In genomic region chr19:45402469-45403070, GRCh38 we compare ENCODE assay signal across 8 cellular contexts. TPM values are rescaled to one million over a fixed set of nuclear protein-coding genes. Genes with fewer than 3 reads are reported as not detected.
DNase-seq lines count a peak whose midpoint lies in the region; ATAC-seq and TF ChIP-seq lines count a peak whose summit lies in the region.

No MANE protein-coding gene starts in this region.

- H3K4ac ChIP-seq in mesenchymal stem cell (ENCODE audit: low read depth in 1 of 2, low read length in 2 of 2): no peak overlapping the region

- H2BK12ac ChIP-seq in mesenchymal stem cell (ENCODE audit: low read length in 2 of 2): peak overlapping the region in 1 of 2 experiments; percentile 43

- H3K27me3 Mint-ChIP-seq in stimulated activated naive B cell treated with anti-CD40 and anti-IgM and Interleukin-4, amounts not matched to agents 10 μg/mL and 1 μg/mL and 100 μg/mL, for 72 hours: peaks cover 38 to 39% of the 10 kb centered on the region in 2 donors

- intact Hi-C loops in A673 (cut with micrococcal nuclease; ENCODE audit: unreplicated experiment) (no loop called here), breast epithelium (cut with DNase I; ENCODE audit: low total_unique reads) (no loop called here), sciatic nerve (cut with DNase I) (no loop called here), testis (cut with DNase I; ENCODE audit: low total_unique reads) (no loop called here)

- H3K14ac ChIP-seq in mesenchymal stem cell (ENCODE audit: low read length in 2 of 2): no peak overlapping the region

- H3K27ac Mint-ChIP-seq in stimulated activated naive B cell treated with anti-CD40 and anti-IgM and Interleukin-4, amounts not matched to agents 10 μg/mL and 1 μg/mL and 100 μg/mL, for 72 hours: no peak overlapping the region

- H2AK5ac ChIP-seq in mesenchymal stem cell (ENCODE audit: low read length, severe bottlenecking): no peak overlapping the region

- CTCF ChIA-PET in A673 (lab: Charles Lee) (interaction anchor here (0.6 to 1.1 kb wide), 2 partner anchors 26 to 83 kb away, joined by 3 to 8 read pairs; no protein-coding TSS in a partner anchor), HEK293 (lab: Yijun Ruan, JAX) (interaction anchor here (0.6 to 4.6 kb wide), 36 partner anchors 9 to 513 kb away, joined by 3 to 42 read pairs (median 6); partner anchors contain the start of genes ERCC1, ERCC2, FBXO46 and KLC3)

- H3K9ac ChIP-seq in mesenchymal stem cell (ENCODE audit: low read length): no peak overlapping the region

- H2BK15ac ChIP-seq in mesenchymal stem cell (ENCODE audit: low read depth, poor library complexity, severe bottlenecking): peak overlapping the region; percentile 68

- peaks cover 14% of the 10 kb centered on the region for H3K4me1 ChIP-seq in A673 (ENCODE audit: insufficient read depth, low read length, poor library complexity, severe bottlenecking)
- 0 out of 2 replicates have a peak, but pooled peaks cover 7% of the 10 kb centered on the region for H3K4me1 ChIP-seq in HEK293 (ENCODE audit: control insufficient read depth, insufficient read depth, low read length)
- H3K4me1 ChIP-seq in breast epithelium: peaks cover 8 to 16% of the 10 kb centered on the region in 2 donors
- H3K4me1 ChIP-seq in mesenchymal stem cell (ENCODE audit: control insufficient read depth, insufficient read depth, low read depth, low read length): peaks cover 35% of the 10 kb centered on the region
- peaks cover 27% of the 10 kb centered on the region for H3K4me1 ChIP-seq in testis

- no TSS peak for BruUV-seq in A673 (replicated peaks; lab: Mats Ljungman, UMichigan)

- no peak overlapping the region for H3K4me3 ChIP-seq in A673 (ENCODE audit: low read depth, low read length, poor library complexity, severe bottlenecking)
- H3K4me3 ChIP-seq in HEK293 (ENCODE audit: low read depth, low read length): no peak overlapping the region
- peak overlapping the region in 2 of 3 donors; percentile 66 to 80 for H3K4me3 ChIP-seq in breast epithelium
- no peak overlapping the region for H3K4me3 ChIP-seq in mesenchymal stem cell (ENCODE audit: insufficient read depth in 1 of 2, low read depth in 1 of 2, low read length in 2 of 2)
- H3K4me3 ChIP-seq in testis: no peak overlapping the region

- peaks cover 25 to 55% of the 10 kb centered on the region in 2 donors for H3K4me1 Mint-ChIP-seq in stimulated activated naive B cell treated with anti-CD40 and anti-IgM and Interleukin-4, amounts not matched to agents 10 μg/mL and 1 μg/mL and 100 μg/mL, for 72 hours

- no peak for DNase-seq in A673 (ENCODE audit: low spot score)
- DNase-seq in breast epithelium (ENCODE audit: low spot score in 2 of 2): peak; percentile 67 to 72
- peak; percentile 37 for DNase-seq in mesenchymal stem cell
- DNase-seq in sciatic nerve (ENCODE audit: low spot score): no peak
- no peak for DNase-seq in stimulated activated naive B cell treated with anti-CD40 and anti-IgM and Interleukin-4, amounts not matched to agents 10 μg/mL and 1 μg/mL and 100 μg/mL, for 72 hours
- DNase-seq in testis: no peak
- DNase-seq in omental fat pad (ENCODE audit: low spot score): no peak

- H2BK120ac ChIP-seq in mesenchymal stem cell (ENCODE audit: low read depth, low read length): no peak overlapping the region

- no peaks in the 10 kb centered on the region for H3K36me3 Mint-ChIP-seq in stimulated activated naive B cell treated with anti-CD40 and anti-IgM and Interleukin-4, amounts not matched to agents 10 μg/mL and 1 μg/mL and 100 μg/mL, for 72 hours

- WGBS in mesenchymal stem cell: 15% methylated on average over 27 of the region's 32 CpGs
- 17 to 36% methylated on average over 7 to 24 of the region's 32 CpGs for WGBS in testis, 2 donors

- no peak overlapping the region for H3K18ac ChIP-seq in mesenchymal stem cell (ENCODE audit: low read depth in 1 of 2, low read length in 2 of 2)

- TF ChIP-seq CTCF in A673 (conservative IDR thresholded peaks at IDR 0.05; ENCODE audit: low read depth, low read length): peak; percentile 54
- 0 out of 2 replicates have a peak, but pooled peaks have one; percentile 22 for TF ChIP-seq CTCF in HEK293 (tag by site-specific recombination; IDR thresholded peaks at IDR 0.05)
- peak in 1 of 3 donors; percentile 68 for TF ChIP-seq CTCF in breast epithelium (IDR thresholded peaks at IDR 0.05)
- peak in 1 of 3 experiments; percentile 31 for TF ChIP-seq CTCF in testis (IDR thresholded peaks at IDR 0.05)
- TF ChIP-seq CTCF in omental fat pad (IDR thresholded peaks at IDR 0.05): no peak

- peak overlapping the region; percentile 48 for H3K4me2 ChIP-seq in mesenchymal stem cell (ENCODE audit: low read length, poor library complexity, severe bottlenecking)

- POLR2A ChIA-PET in A673 (lab: Charles Lee; ENCODE audit: low non-redundant PET) (no interaction called here), HEK293 (lab: Yijun Ruan, JAX) (interaction anchor here (0.5 to 2.0 kb wide), 12 partner anchors 11 to 106 kb away, joined by 3 to 6 read pairs (median 3); partner anchors contain the start of genes ERCC1 and FOSB)

- ATAC-seq in sciatic nerve (no peak), omental fat pad (ENCODE audit: low FRiP score) (no peak)
- ATAC-seq in stimulated activated naive B cell treated with anti-CD40 and anti-IgM and Interleukin-4, amounts not matched to agents 10 μg/mL and 1 μg/mL and 100 μg/mL, for 72 hours (replicated peaks): no peak

- H3K36me3 ChIP-seq in A673 (ENCODE audit: insufficient read depth, low read length, poor library complexity, severe bottlenecking): no peaks in the 10 kb centered on the region
- no peaks in the 10 kb centered on the region; a peak in 1 of 3 replicates for H3K36me3 ChIP-seq in HEK293 (ENCODE audit: control insufficient read depth in 2 of 2, insufficient read depth in 1 of 2, low read length in 2 of 2)
- H3K36me3 ChIP-seq in breast epithelium: no peaks in the 10 kb centered on the region
- H3K36me3 ChIP-seq in mesenchymal stem cell (ENCODE audit: control insufficient read depth in 1 of 2, insufficient read depth in 2 of 2, low read depth in 1 of 2, low read length in 2 of 2): peaks cover 0 to 5% of the 10 kb centered on the region in 2 experiments
- no peaks in the 10 kb centered on the region for H3K36me3 ChIP-seq in testis (ENCODE audit: low read depth, missing control alignments)

- H3K27ac ChIP-seq in A673 (ENCODE audit: low read depth, low read length, poor library complexity, severe bottlenecking) (no peak overlapping the region), HEK293 (ENCODE audit: extremely low read depth, low read depth, low read length) (no peak overlapping the region), breast epithelium (peak overlapping the region; percentile 97 to 99), mesenchymal stem cell (ENCODE audit: low read length, poor library complexity, severe bottlenecking) (no peak overlapping the region), testis (no peak overlapping the region)

- H3K9me3 Mint-ChIP-seq in stimulated activated naive B cell treated with anti-CD40 and anti-IgM and Interleukin-4, amounts not matched to agents 10 μg/mL and 1 μg/mL and 100 μg/mL, for 72 hours: no peaks in the 10 kb centered on the region

- no peak overlapping the region for H2AFZ ChIP-seq in mesenchymal stem cell (ENCODE audit: low read depth, low read length)

- H3K4me3 Mint-ChIP-seq in stimulated activated naive B cell treated with anti-CD40 and anti-IgM and Interleukin-4, amounts not matched to agents 10 μg/mL and 1 μg/mL and 100 μg/mL, for 72 hours: peak overlapping the region in 1 of 2 donors; percentile 29

- peaks cover 31% of the 10 kb centered on the region for H3K79me1 ChIP-seq in mesenchymal stem cell (replicated peaks; ENCODE audit: low read length, poor library complexity, severe bottlenecking)

- H3K9me3 ChIP-seq in A673 (ENCODE audit: low read depth, low read length, poor library complexity, severe bottlenecking) (no peaks in the 10 kb centered on the region), HEK293 (ENCODE audit: control insufficient read depth, insufficient read depth, low read depth, low read length) (no peaks in the 10 kb centered on the region), breast epithelium (no peaks in the 10 kb centered on the region), mesenchymal stem cell (ENCODE audit: control insufficient read depth, low read length) (no peaks in the 10 kb centered on the region), testis (no peaks in the 10 kb centered on the region)

- TF ChIP-seq POLR2A in breast epithelium (IDR thresholded peaks at IDR 0.05) (no peak), testis (IDR thresholded peaks at IDR 0.05) (no peak)

- H3K23ac ChIP-seq in mesenchymal stem cell (ENCODE audit: low read length in 2 of 2): no peak overlapping the region

- H3K27me3 ChIP-seq in A673 (replicated peaks; ENCODE audit: insufficient read depth, low read depth, low read length, poor library complexity) (no peaks in the 10 kb centered on the region), breast epithelium (no peaks in the 10 kb centered on the region), mesenchymal stem cell (ENCODE audit: control insufficient read depth in 1 of 2, insufficient read depth in 1 of 2, low read length in 2 of 2) (no peaks in the 10 kb centered on the region), testis (no peaks in the 10 kb centered on the region)

- H4K91ac ChIP-seq in mesenchymal stem cell (ENCODE audit: low read length): no peak overlapping the region

- no peak overlapping the region for H4K8ac ChIP-seq in mesenchymal stem cell (ENCODE audit: low read length)

- no peak overlapping the region for H2BK5ac ChIP-seq in mesenchymal stem cell (ENCODE audit: low read depth, low read length, poor library complexity, severe bottlenecking)

RNA-seq across cellular contexts. Expression of gene PPP1R13L, which starts 2.3 kb away (rescaled TPM):
- 5.5 and 8.1 TPM in 2 replicates for total RNA-seq in A673 (2021)
- total RNA-seq in breast epithelium: 10 to 100 TPM in 2 of 3 donors, 1 to 10 TPM in 1; 3.4 to 45.1 (median 34.7) TPM
- 9.0 TPM for polyA plus RNA-seq in mesenchymal stem cell (2013, experiment 1 of 2)
- polyA plus RNA-seq in mesenchymal stem cell (2013, experiment 2 of 2): 9.8 TPM
- 20.7 TPM for total RNA-seq in sciatic nerve
- total RNA-seq in testis: 10 to 100 TPM in 1 of 2 donors, 1 to 10 TPM in 1; 9.7 to 12.2 TPM
- polyA plus RNA-seq in testis (ENCODE audit: insufficient read depth, low read depth, low replicate concordance): 13.3 TPM
- 10 to 100 TPM; 13.7 to 20.0 (median 15.6) TPM for total RNA-seq in omental fat pad

RNA-seq across cellular contexts. Expression of gene POLR1G, which starts 3.9 kb away (rescaled TPM):
- total RNA-seq in A673 (2021) (23.2 and 30.1 TPM in 2 replicates), breast epithelium (1 to 10 TPM; 2.6 to 6.9 (median 5.3) TPM), sciatic nerve (2.3 TPM), testis (10 to 100 TPM; 10.2 to 12.1 TPM), omental fat pad (10 to 100 TPM in 1 of 4 donors, 1 to 10 TPM in 3; 5.2 to 29.8 (median 6.3) TPM)
- 6.0 TPM for polyA plus RNA-seq in mesenchymal stem cell (2013, experiment 1 of 2)
- polyA plus RNA-seq in mesenchymal stem cell (2013, experiment 2 of 2): 6.5 TPM
- polyA plus RNA-seq in testis (ENCODE audit: insufficient read depth, low read depth, low replicate concordance): 5.8 TPM

RNA-seq across cellular contexts. Expression of gene ERCC1, which starts 21.1 kb away (rescaled TPM):
- total RNA-seq in A673 (2021) (158 and 165 TPM in 2 replicates), breast epithelium (10 to 100 TPM; 89.9 to 96.7 (median 91.2) TPM), sciatic nerve (58.6 TPM), testis (10 to 100 TPM; 71.8 to 95.7 TPM), omental fat pad (10 to 100 TPM; 63.7 to 93.8 (median 76.5) TPM)
- 96.4 TPM for polyA plus RNA-seq in mesenchymal stem cell (2013, experiment 1 of 2)
- 96.1 TPM for polyA plus RNA-seq in mesenchymal stem cell (2013, experiment 2 of 2)
- polyA plus RNA-seq in testis (ENCODE audit: insufficient read depth, low read depth, low replicate concordance): 112 TPM

RNA-seq across cellular contexts. Expression of gene ERCC2, which starts 32.2 kb away (rescaled TPM):
- total RNA-seq in A673 (2021): 51.6 and 59.2 TPM in 2 replicates
- total RNA-seq in breast epithelium: 10 to 100 TPM in 1 of 3 donors, 1 to 10 TPM in 2; 6.4 to 11.5 (median 9.5) TPM
- 33.5 TPM for polyA plus RNA-seq in mesenchymal stem cell (2013, experiment 1 of 2)
- polyA plus RNA-seq in mesenchymal stem cell (2013, experiment 2 of 2): 33.3 TPM
- total RNA-seq in sciatic nerve: 17.7 TPM
- 10 to 100 TPM; 46.4 to 49.8 TPM for total RNA-seq in testis
- 37.5 TPM for polyA plus RNA-seq in testis (ENCODE audit: insufficient read depth, low read depth, low replicate concordance)
- total RNA-seq in omental fat pad: 10 to 100 TPM in 1 of 4 donors, 1 to 10 TPM in 3; 7.1 to 11.2 (median 8.4) TPM

Comparison
In these comparisons a context has a peak if more than half of its experiments do, and no peak if none do; other contexts are left out.
1. DNase-seq: peak in breast epithelium (2 of 2) and mesenchymal stem cell (single experiment); none in A673 (single experiment), sciatic nerve (single experiment), stimulated activated naive B cell treated with anti-CD40 and anti-IgM and Interleukin-4, amounts not matched to agents 10 μg/mL and 1 μg/mL and 100 μg/mL, for 72 hours (single experiment), testis (single experiment) and omental fat pad (single experiment).
2. H3K27ac ChIP-seq: peak in breast epithelium (2 of 2); none in A673 (single experiment), HEK293 (single experiment), mesenchymal stem cell (single experiment) and testis (0 of 2).
3. H3K4me3 ChIP-seq: peak in breast epithelium (2 of 3); none in A673 (single experiment), HEK293 (single experiment), mesenchymal stem cell (0 of 2) and testis (0 of 2).
4. CTCF ChIP-seq: peak in A673 (single experiment) and HEK293 (single experiment); none in omental fat pad (0 of 3).